ENCODE assay signal across 11 cellular contexts in genomic region chr3:112635674-112636073, GRCh38. TPM values are rescaled to one million over a fixed set of nuclear protein-coding genes. Genes with fewer than 3 reads are reported as not detected.
A peak's percentile ranks its signal among the peaks of the same experiment; 100 is the strongest.
DNase-seq lines count a peak whose midpoint lies in the region; ATAC-seq and TF ChIP-seq lines count a peak whose summit lies in the region.
"Had no signal": no experiment of that assay in that cellular context is flagged by ENCODE, and none has a peak within 500 bp of the region (broad histone marks: within the 10 kb centered on the region; RNA-seq: fewer than 3 reads in every experiment).

No MANE protein-coding gene starts in this region.

- H3K27me3 Mint-ChIP-seq in T-helper 1 cell treated with Interleukin-12 subunit alpha and Interleukin-12 subunit beta and Interleukin-4 antibody, amounts not matched to agents 30 μg/mL and 1 μg/mL, for 36 hours (ENCODE audit: low read depth), result no peaks in the 10 kb centered on the region
- H3K27me3 Mint-ChIP-seq in naive thymus-derived CD4-positive, alpha-beta T cell, result peaks cover 0 to 8% (median 0%) of the 10 kb centered on the region in 5 donors

- POLR2A ChIA-PET in naive thymus-derived CD4-positive, alpha-beta T cell (lab: Charles Lee), result no interaction called here

- H3K36me3 ChIP-seq in psoas muscle (ENCODE audit: insufficient read depth in 1 of 2, low read depth in 1 of 2), result no peaks in the 10 kb centered on the region
- no peaks in the 10 kb centered on the region for H3K36me3 ChIP-seq in naive thymus-derived CD4-positive, alpha-beta T cell (ENCODE audit: control insufficient read depth in 2 of 3, insufficient read depth in 3 of 3, low read length in 3 of 3)

- CTCF ChIA-PET in naive thymus-derived CD4-positive, alpha-beta T cell (lab: Charles Lee), result interaction anchor here (0.7 kb wide), 1 partner anchor 653 kb away, joined by 3 read pairs; no protein-coding TSS in a partner anchor

- no peak overlapping the region for H3K4me3 Mint-ChIP-seq in T-helper 1 cell treated with Interleukin-12 subunit alpha and Interleukin-12 subunit beta and Interleukin-4 antibody, amounts not matched to agents 30 μg/mL and 1 μg/mL, for 36 hours
- H3K4me3 Mint-ChIP-seq in naive thymus-derived CD4-positive, alpha-beta T cell, result no peak overlapping the region
- H3K4me3 Mint-ChIP-seq: T-helper 17 cell had no signal

- DNase-seq in Daoy (ENCODE audit: low read depth) (peak; percentile 70), fibroblast of villous mesenchyme (ENCODE audit: low read depth) (peak; percentile 93), psoas muscle (no peak), NCI-H1092 treated with DMSO at 0.1 percent for 48 hours (lab: John Stamatoyannopoulos, UW) (no peak)
- no peak for DNase-seq in naive thymus-derived CD4-positive, alpha-beta T cell
- DNase-seq: mesendoderm, T-helper 17 cell had no signal

- no peaks in the 10 kb centered on the region for H3K9me3 Mint-ChIP-seq in T-helper 1 cell treated with Interleukin-12 subunit alpha and Interleukin-12 subunit beta and Interleukin-4 antibody, amounts not matched to agents 30 μg/mL and 1 μg/mL, for 36 hours
- H3K9me3 Mint-ChIP-seq in naive thymus-derived CD4-positive, alpha-beta T cell, result no peaks in the 10 kb centered on the region

- H3K4me1 ChIP-seq in psoas muscle, result no peaks in the 10 kb centered on the region
- no peaks in the 10 kb centered on the region for H3K4me1 ChIP-seq in naive thymus-derived CD4-positive, alpha-beta T cell (ENCODE audit: control insufficient read depth in 2 of 2, insufficient read depth in 2 of 2, low read length in 2 of 2)

- no peaks in the 10 kb centered on the region for H3K36me3 Mint-ChIP-seq in T-helper 1 cell treated with Interleukin-12 subunit alpha and Interleukin-12 subunit beta and Interleukin-4 antibody, amounts not matched to agents 30 μg/mL and 1 μg/mL, for 36 hours (ENCODE audit: low read depth)
- no peaks in the 10 kb centered on the region for H3K36me3 Mint-ChIP-seq in naive thymus-derived CD4-positive, alpha-beta T cell

- H3K4me1 Mint-ChIP-seq in T-helper 1 cell treated with Interleukin-12 subunit alpha and Interleukin-12 subunit beta and Interleukin-4 antibody, amounts not matched to agents 30 μg/mL and 1 μg/mL, for 36 hours (ENCODE audit: low read depth), result peaks cover 18% of the 10 kb centered on the region
- H3K4me1 Mint-ChIP-seq in naive thymus-derived CD4-positive, alpha-beta T cell, result peaks cover 0 to 8% (median 0%) of the 10 kb centered on the region in 7 donors

- 30 to 62% (median 45%) methylated on average over 1 of the region's 1 CpG for WGBS in psoas muscle, 3 donors

- peak overlapping the region; percentile 64 for H3K27ac Mint-ChIP-seq in T-helper 1 cell treated with Interleukin-12 subunit alpha and Interleukin-12 subunit beta and Interleukin-4 antibody, amounts not matched to agents 30 μg/mL and 1 μg/mL, for 36 hours
- H3K27ac Mint-ChIP-seq in naive thymus-derived CD4-positive, alpha-beta T cell, result no peak overlapping the region
- H3K27ac Mint-ChIP-seq: T-helper 17 cell had no signal

- no peaks in the 10 kb centered on the region for H3K9me3 ChIP-seq in psoas muscle
- no peaks in the 10 kb centered on the region for H3K9me3 ChIP-seq in naive thymus-derived CD4-positive, alpha-beta T cell (ENCODE audit: control insufficient read depth in 2 of 3, low read length in 3 of 3)

- H3K27me3 ChIP-seq in psoas muscle (ENCODE audit: insufficient read depth in 3 of 3, low read length in 2 of 3), result no peaks in the 10 kb centered on the region
- no peaks in the 10 kb centered on the region for H3K27me3 ChIP-seq in naive thymus-derived CD4-positive, alpha-beta T cell (ENCODE audit: control insufficient read depth in 2 of 2, insufficient read depth in 2 of 2, low read length in 2 of 2)

- H3K4me3 ChIP-seq in fibroblast of villous mesenchyme (ENCODE audit: low read depth, low read length) (peak overlapping the region; percentile 76), psoas muscle (peak overlapping the region; percentile 54)
- no peak overlapping the region for H3K4me3 ChIP-seq in naive thymus-derived CD4-positive, alpha-beta T cell (ENCODE audit: low read length)

- ATAC-seq in psoas muscle (peak in 1 of 4 donors; percentile 27), GM21367 (IDR thresholded peaks at IDR 0.05; ENCODE audit: unreplicated experiment) (no peak), HG03469 (IDR thresholded peaks at IDR 0.05; ENCODE audit: unreplicated experiment) (no peak)
- ATAC-seq in naive thymus-derived CD4-positive, alpha-beta T cell, result no peak
- ATAC-seq: HCT116, T-helper 17 cell had no signal

- TF ChIP-seq CTCF in fibroblast of villous mesenchyme (IDR thresholded peaks at IDR 0.05; ENCODE audit: insufficient read depth, low read depth, low read length) (no peak), psoas muscle (IDR thresholded peaks at IDR 0.05) (no peak)

- intact Hi-C loops in psoas muscle (cut with DNase I), result no loop called here
- intact Hi-C loops in naive thymus-derived CD4-positive, alpha-beta T cell (cut with micrococcal nuclease), result no loop called here

- H3K27ac ChIP-seq in psoas muscle, result no peak overlapping the region
- H3K27ac ChIP-seq in naive thymus-derived CD4-positive, alpha-beta T cell (ENCODE audit: low read depth, low read length), result no peak overlapping the region

RNA-seq across cellular contexts. Expression of gene CCDC80, which starts 5.3 kb away (rescaled TPM):
- 60.9 and 77.8 TPM in 2 replicates for total RNA-seq in Daoy (2014; rRNA removed; shearing (Covaris generic))
- total RNA-seq in fibroblast of villous mesenchyme (158 and 180 TPM in 2 replicates), psoas muscle (10 to 100 TPM; 12.2 to 53.5 (median 22.5) TPM)
- polyA plus RNA-seq in psoas muscle, result 1 to 10 TPM; 1.3 to 4.6 (median 4.2) TPM
- under 1 TPM in 2 of 5 experiments, not detected in 3; 0.05 to 0.12 TPM for total RNA-seq in naive thymus-derived CD4-positive, alpha-beta T cell
- polyA plus RNA-seq in naive thymus-derived CD4-positive, alpha-beta T cell, result under 1 TPM in 1 of 2 donors, not detected in 1; 0.08 TPM
- total RNA-seq: T-helper 17 cell had no signal

Comparison
In these comparisons a context has a peak if more than half of its experiments do, and no peak if none do; other contexts are left out.
1. DNase-seq: peak in Daoy (single experiment) and fibroblast of villous mesenchyme (single experiment); none in psoas muscle (0 of 2), naive thymus-derived CD4-positive, alpha-beta T cell (0 of 9) and NCI-H1092 treated with DMSO at 0.1 percent for 48 hours (single experiment).
2. RNA of gene CCDC80, which starts 5.3 kb away (total RNA-seq): 158 to 180 TPM in fibroblast of villous mesenchyme, 60.9 to 77.8 TPM in Daoy and 12.2 to 53.5 TPM in psoas muscle; 0.05 to 0.12 TPM in naive thymus-derived CD4-positive, alpha-beta T cell; every median in the first group is over 10 times any median in the second.